ENCODE assay signal across 18 cellular contexts in genomic region chr9:36976371-36977030, GRCh38. TPM values are rescaled to one million over a fixed set of nuclear protein-coding genes. Genes with fewer than 3 reads are reported as not detected.
DNase-seq lines count a peak whose midpoint lies in the region; TF ChIP-seq lines count a peak whose summit lies in the region.
"Had no signal": no experiment of that assay in that cellular context is flagged by ENCODE, and none has a peak within 500 bp of the region (broad histone marks: within the 10 kb centered on the region; RNA-seq: fewer than 3 reads in every experiment).

No MANE protein-coding gene starts in this region.

- H4K8ac ChIP-seq in trophoblast cell (ENCODE audit: low read depth, low read length) = no peak overlapping the region

- H2BK120ac ChIP-seq in trophoblast cell (ENCODE audit: insufficient read depth, low read length, poor library complexity) = no peak overlapping the region

- no peak overlapping the region for H3K23ac ChIP-seq in trophoblast cell (ENCODE audit: low read length)

- H3K4me1 ChIP-seq in trophoblast cell (ENCODE audit: control insufficient read depth in 1 of 2, insufficient read depth in 2 of 2, low read length in 2 of 2) (no peaks in the 10 kb centered on the region), ascending aorta (no peaks in the 10 kb centered on the region)

- no peak overlapping the region for H3K4ac ChIP-seq in trophoblast cell (ENCODE audit: low read depth, low read length)

- H3K18ac ChIP-seq in trophoblast cell (ENCODE audit: low read length) = no peak overlapping the region

- H3K36me3 ChIP-seq in MG63 (no peaks in the 10 kb centered on the region), trophoblast cell (ENCODE audit: control insufficient read depth in 1 of 2, insufficient read depth in 2 of 2, low read length in 2 of 2) (no peaks in the 10 kb centered on the region), ascending aorta (no peaks in the 10 kb centered on the region)

- CTCF ChIA-PET in GM10248 (lab: Yijun Ruan, JAX) = interaction anchor here (0.7 to 4.7 kb wide), 6 partner anchors 10 to 353 kb away, joined by 3 to 30 read pairs (median 4); no protein-coding TSS in a partner anchor

- H2AFZ ChIP-seq in trophoblast cell (ENCODE audit: insufficient read depth, low read length, poor library complexity) = no peak overlapping the region

- no peak overlapping the region for H4K12ac ChIP-seq in trophoblast cell (ENCODE audit: low read depth, low read length)

- no peaks in the 10 kb centered on the region for H3K79me1 ChIP-seq in trophoblast cell (ENCODE audit: low read length)

- H3K79me2 ChIP-seq in trophoblast cell (ENCODE audit: control insufficient read depth, insufficient read depth, low read length, poor library complexity) = no peaks in the 10 kb centered on the region

- H2BK5ac ChIP-seq in trophoblast cell (ENCODE audit: low read depth, low read length, poor library complexity) = no peak overlapping the region

- TF ChIP-seq CTCF in GM10248 (IDR thresholded peaks at IDR 0.05; ENCODE audit: control extremely low read depth, extremely low read depth, low read depth, missing control alignments) = no peak
- no peak for TF ChIP-seq CTCF in ascending aorta (IDR thresholded peaks at IDR 0.05)

- H3K27me3 ChIP-seq in MG63 = no peaks in the 10 kb centered on the region
- no peaks in the 10 kb centered on the region for H3K27me3 ChIP-seq in trophoblast cell (ENCODE audit: insufficient read depth, low read length)
- no peaks in the 10 kb centered on the region for H3K27me3 ChIP-seq in ascending aorta
- H3K27me3 ChIP-seq: BLaER1 had no signal

- POLR2A ChIA-PET in GM10248 (lab: Yijun Ruan, JAX) = no interaction called here

- intact Hi-C loops in ascending aorta (cut with DNase I) = no loop called here

- no peak overlapping the region for H2BK12ac ChIP-seq in trophoblast cell (ENCODE audit: low read length)

- in situ Hi-C loops in G401 (cut with HindIII; ENCODE audit: low sequenced_read_pairs) = no loop called here

- H3K14ac ChIP-seq in trophoblast cell (ENCODE audit: low read length) = no peak overlapping the region

- no peak overlapping the region for H3K4me3 ChIP-seq in MG63
- H3K4me3 ChIP-seq in trophoblast cell (ENCODE audit: low read depth, low read length) = no peak overlapping the region
- no peak overlapping the region for H3K4me3 ChIP-seq in ascending aorta
- H3K4me3 ChIP-seq: BLaER1, dorsolateral prefrontal cortex, mucosa of descending colon had no signal

- H3K9me3 ChIP-seq in MG63 (no peaks in the 10 kb centered on the region), trophoblast cell (ENCODE audit: insufficient read depth, low read depth, low read length) (no peaks in the 10 kb centered on the region), ascending aorta (no peaks in the 10 kb centered on the region)
- H3K9me3 ChIP-seq: BLaER1, mucosa of descending colon had no signal

- no CpG with 5 or more reads among the region's 10 CpGs for WGBS in trophoblast cell (ENCODE audit: extremely low coverage, insufficient coverage, insufficient read length)

- H3K4me2 ChIP-seq in trophoblast cell (ENCODE audit: low read length) = no peak overlapping the region
- H3K4me2 ChIP-seq: BLaER1 had no signal

- DNase-seq in G401 (ENCODE audit: low spot score) = peak; percentile 88
- DNase-seq in MG63 = peak; percentile 64
- peak; percentile 29 to 45 for DNase-seq in cerebellar nuclear complex (lab: John Stamatoyannopoulos, UW)
- DNase-seq in trophoblast cell = peak; percentile 92 to 96
- no peak for DNase-seq in GM10248 (ENCODE audit: extremely low spot score)
- no peak for DNase-seq in ascending aorta (ENCODE audit: low spot score in 2 of 2)
- no peak for DNase-seq in AML-193 (lab: John Stamatoyannopoulos, UW)
- DNase-seq in activated CD4-positive, alpha-beta T cell treated with anti-CD3 and anti-CD28 coated beads for 4 hours = no peak
- DNase-seq: activated CD4-positive, alpha-beta T cell treated with anti-CD3 and anti-CD28 coated beads, Interleukin-2, amount 10 ng/mL, durations not matched to agents 24 days and 14 days; activated naive CD4-positive, alpha-beta T cell treated with Interleukin-2 at 50 U/mL for 16 hours; hypothalamus; mucosa of descending colon; NCI-H1694; NCI-H345; SIG-M5; stimulated activated CD4-positive, alpha-beta T cell treated with anti-CD3 and anti-CD28 coated beads, Interleukin-4, amount 100 ng/mL, for 1 hour had no signal

- no peak overlapping the region for H4K91ac ChIP-seq in trophoblast cell (ENCODE audit: low read depth, low read length)

- no peak overlapping the region for H2AK5ac ChIP-seq in trophoblast cell (ENCODE audit: low read length)

- H3K9ac ChIP-seq in trophoblast cell (ENCODE audit: low read length) = no peak overlapping the region
- H3K9ac ChIP-seq: BLaER1 had no signal

- H3K27ac ChIP-seq in trophoblast cell (ENCODE audit: low read depth, low read length) (no peak overlapping the region), ascending aorta (no peak overlapping the region)
- H3K27ac ChIP-seq: BLaER1, dorsolateral prefrontal cortex had no signal

RNA-seq across cellular contexts. Expression of gene PAX5, which starts 57.6 kb away (rescaled TPM):
- total RNA-seq in G401 (2014; rRNA removed; shearing (Covaris generic)) = not detected in 2 replicates
- not detected in 2 replicates for total RNA-seq in MG63 (2014; rRNA removed; shearing (Covaris generic); ENCODE audit: low replicate concordance)
- 0.01 TPM in 1 of 2 replicates, not detected in the other for polyA plus RNA-seq in trophoblast cell (2013)
- total RNA-seq in ascending aorta = not detected

Comparison
In these comparisons a context has a peak if more than half of its experiments do, and no peak if none do; other contexts are left out.
1. DNase-seq: peak in G401 (single experiment), MG63 (single experiment), cerebellar nuclear complex (2 of 2) and trophoblast cell (2 of 2); none in GM10248 (single experiment), ascending aorta (0 of 2), AML-193 (0 of 2) and activated CD4-positive, alpha-beta T cell treated with anti-CD3 and anti-CD28 coated beads for 4 hours (0 of 2).